1 cellular context compared by ENCODE assay signal in genomic region chr5:10507575-10508024, GRCh38.
TF ChIP-seq lines count a peak whose summit lies in the region.

No MANE protein-coding gene starts in this region.

TF ChIP-seq in K562, 482 proteins besides CTCF, POLR2A, EP300 and RAD21 (continued from another document and continues in another):
- TF ChIP-seq ZNF398 (CRISPR knock-in tag; IDR thresholded peaks at IDR 0.05) = no peak
- no peak; the same call in 1 of the 2 replicates for TF ChIP-seq FOXP1 (CRISPR knock-in tag; IDR thresholded peaks at IDR 0.05)
- TF ChIP-seq, protein P1, sequence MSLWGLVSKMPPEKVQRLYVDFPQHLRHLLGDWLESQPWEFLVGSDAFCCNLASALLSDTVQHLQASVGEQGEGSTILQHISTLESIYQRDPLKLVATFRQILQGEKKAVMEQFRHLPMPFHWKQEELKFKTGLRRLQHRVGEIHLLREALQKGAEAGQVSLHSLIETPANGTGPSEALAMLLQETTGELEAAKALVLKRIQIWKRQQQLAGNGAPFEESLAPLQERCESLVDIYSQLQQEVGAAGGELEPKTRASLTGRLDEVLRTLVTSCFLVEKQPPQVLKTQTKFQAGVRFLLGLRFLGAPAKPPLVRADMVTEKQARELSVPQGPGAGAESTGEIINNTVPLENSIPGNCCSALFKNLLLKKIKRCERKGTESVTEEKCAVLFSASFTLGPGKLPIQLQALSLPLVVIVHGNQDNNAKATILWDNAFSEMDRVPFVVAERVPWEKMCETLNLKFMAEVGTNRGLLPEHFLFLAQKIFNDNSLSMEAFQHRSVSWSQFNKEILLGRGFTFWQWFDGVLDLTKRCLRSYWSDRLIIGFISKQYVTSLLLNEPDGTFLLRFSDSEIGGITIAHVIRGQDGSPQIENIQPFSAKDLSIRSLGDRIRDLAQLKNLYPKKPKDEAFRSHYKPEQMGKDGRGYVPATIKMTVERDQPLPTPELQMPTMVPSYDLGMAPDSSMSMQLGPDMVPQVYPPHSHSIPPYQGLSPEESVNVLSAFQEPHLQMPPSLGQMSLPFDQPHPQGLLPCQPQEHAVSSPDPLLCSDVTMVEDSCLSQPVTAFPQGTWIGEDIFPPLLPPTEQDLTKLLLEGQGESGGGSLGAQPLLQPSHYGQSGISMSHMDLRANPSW (CRISPR knock-in tag; IDR thresholded peaks at IDR 0.05) = no peak
- no peak for TF ChIP-seq ZNF707 (CRISPR knock-in tag; conservative IDR thresholded peaks at IDR 0.05)
- TF ChIP-seq PYGO2 (tag; IDR thresholded peaks at IDR 0.05) = 0 out of 2 replicates have a peak, but pooled peaks have one; percentile 57
- TF ChIP-seq POLR2G (IDR thresholded peaks at IDR 0.05; ENCODE audit: low read depth, low read length) = no peak
- TF ChIP-seq TBP (optimal IDR thresholded peaks at IDR 0.05; ENCODE audit: low read depth, low read length) = no peak
- no peak for TF ChIP-seq PHF20 (IDR thresholded peaks at IDR 0.05; ENCODE audit: partially characterized antibody)
- no peak; a peak in 1 of 4 replicates for TF ChIP-seq ZNF639 (CRISPR knock-in tag; conservative IDR thresholded peaks at IDR 0.05 in 1 of 2, IDR thresholded peaks at IDR 0.05 in 1 of 2)
- TF ChIP-seq ZNF586 (CRISPR knock-in tag; conservative IDR thresholded peaks at IDR 0.05) = no peak
- TF ChIP-seq, protein P2, sequence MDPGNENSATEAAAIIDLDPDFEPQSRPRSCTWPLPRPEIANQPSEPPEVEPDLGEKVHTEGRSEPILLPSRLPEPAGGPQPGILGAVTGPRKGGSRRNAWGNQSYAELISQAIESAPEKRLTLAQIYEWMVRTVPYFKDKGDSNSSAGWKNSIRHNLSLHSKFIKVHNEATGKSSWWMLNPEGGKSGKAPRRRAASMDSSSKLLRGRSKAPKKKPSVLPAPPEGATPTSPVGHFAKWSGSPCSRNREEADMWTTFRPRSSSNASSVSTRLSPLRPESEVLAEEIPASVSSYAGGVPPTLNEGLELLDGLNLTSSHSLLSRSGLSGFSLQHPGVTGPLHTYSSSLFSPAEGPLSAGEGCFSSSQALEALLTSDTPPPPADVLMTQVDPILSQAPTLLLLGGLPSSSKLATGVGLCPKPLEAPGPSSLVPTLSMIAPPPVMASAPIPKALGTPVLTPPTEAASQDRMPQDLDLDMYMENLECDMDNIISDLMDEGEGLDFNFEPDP (CRISPR knock-in tag; IDR thresholded peaks at IDR 0.05) = no peak
- TF ChIP-seq TCF15 (CRISPR knock-in tag; IDR thresholded peaks at IDR 0.05) = no peak
- 0 out of 4 replicates have a peak, but pooled peaks of 1 of the 2 experiments have one; percentile 8 for TF ChIP-seq NRF1 (conservative IDR thresholded peaks at IDR 0.05 in 1 of 2, IDR thresholded peaks at IDR 0.05 in 1 of 2)
- no peak for TF ChIP-seq CBX5 (IDR thresholded peaks at IDR 0.05; ENCODE audit: borderline replicate concordance, low read depth)
- peak; percentile 77 for TF ChIP-seq CCNT2 (IDR thresholded peaks at IDR 0.05; ENCODE audit: borderline replicate concordance, extremely low read depth, insufficient read length, low read depth, low read length)
- TF ChIP-seq FIP1L1 (IDR thresholded peaks at IDR 0.05; ENCODE audit: low read depth, low read length, poor library complexity, severe bottlenecking) = no peak
- peak; percentile 82 for TF ChIP-seq TCF3 (CRISPR knock-in tag; IDR thresholded peaks at IDR 0.05)
- TF ChIP-seq RFX1 (IDR thresholded peaks at IDR 0.05) = no peak
- TF ChIP-seq ZNF57 (CRISPR knock-in tag; IDR thresholded peaks at IDR 0.05) = no peak
- no peak for TF ChIP-seq SETDB1 (IDR thresholded peaks at IDR 0.05; ENCODE audit: low read length)
- TF ChIP-seq MNT (conservative IDR thresholded peaks at IDR 0.05) = peak in 1 of 2 experiments; percentile 60; a peak in 1 of 4 replicates
- no peak for TF ChIP-seq ZNF584 (CRISPR knock-in tag; IDR thresholded peaks at IDR 0.05; ENCODE audit: low read depth)
- TF ChIP-seq TAF1 (IDR thresholded peaks at IDR 0.05; ENCODE audit: control insufficient read depth, extremely low read depth, insufficient read depth, low read length, severe bottlenecking) = no peak
- TF ChIP-seq SRF (CRISPR knock-in tag; IDR thresholded peaks at IDR 0.05) = peak in 1 of 2 experiments; percentile 39; a peak in 1 of 4 replicates
- TF ChIP-seq NFE2L1 (tag; IDR thresholded peaks at IDR 0.05; ENCODE audit: borderline replicate concordance, low read depth) = no peak
- TF ChIP-seq, protein P3, sequence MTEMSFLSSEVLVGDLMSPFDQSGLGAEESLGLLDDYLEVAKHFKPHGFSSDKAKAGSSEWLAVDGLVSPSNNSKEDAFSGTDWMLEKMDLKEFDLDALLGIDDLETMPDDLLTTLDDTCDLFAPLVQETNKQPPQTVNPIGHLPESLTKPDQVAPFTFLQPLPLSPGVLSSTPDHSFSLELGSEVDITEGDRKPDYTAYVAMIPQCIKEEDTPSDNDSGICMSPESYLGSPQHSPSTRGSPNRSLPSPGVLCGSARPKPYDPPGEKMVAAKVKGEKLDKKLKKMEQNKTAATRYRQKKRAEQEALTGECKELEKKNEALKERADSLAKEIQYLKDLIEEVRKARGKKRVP (CRISPR knock-in tag; IDR thresholded peaks at IDR 0.05) = no peak
- no peak for TF ChIP-seq PHF21A (IDR thresholded peaks at IDR 0.05; ENCODE audit: borderline replicate concordance, low read depth)
- peak; percentile 90; the same call in 1 of the 2 replicates for TF ChIP-seq SMARCE1 (IDR thresholded peaks at IDR 0.05)
- TF ChIP-seq, protein P4, sequence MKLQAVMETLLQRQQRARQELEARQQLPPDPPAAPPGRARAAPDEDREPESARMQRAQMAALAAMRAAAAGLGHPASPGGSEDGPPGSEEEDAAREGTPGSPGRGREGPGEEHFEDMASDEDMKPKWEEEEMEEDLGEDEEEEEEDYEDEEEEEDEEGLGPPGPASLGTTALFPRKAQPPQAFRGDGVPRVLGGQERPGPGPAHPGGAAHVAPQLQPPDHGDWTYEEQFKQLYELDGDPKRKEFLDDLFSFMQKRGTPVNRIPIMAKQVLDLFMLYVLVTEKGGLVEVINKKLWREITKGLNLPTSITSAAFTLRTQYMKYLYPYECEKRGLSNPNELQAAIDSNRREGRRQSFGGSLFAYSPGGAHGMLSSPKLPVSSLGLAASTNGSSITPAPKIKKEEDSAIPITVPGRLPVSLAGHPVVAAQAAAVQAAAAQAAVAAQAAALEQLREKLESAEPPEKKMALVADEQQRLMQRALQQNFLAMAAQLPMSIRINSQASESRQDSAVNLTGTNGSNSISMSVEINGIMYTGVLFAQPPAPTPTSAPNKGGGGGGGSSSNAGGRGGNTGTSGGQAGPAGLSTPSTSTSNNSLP (IDR thresholded peaks at IDR 0.05; ENCODE audit: borderline replicate concordance, low read depth, low read length) = peak; percentile 99
- peak; percentile 70 for TF ChIP-seq BCOR (IDR thresholded peaks at IDR 0.05)
- no peak for TF ChIP-seq ZNF133 (CRISPR knock-in tag; IDR thresholded peaks at IDR 0.05)
- no peak for TF ChIP-seq EP400 (IDR thresholded peaks at IDR 0.05)
- peak; percentile 68; the same call in 1 of the 2 replicates for TF ChIP-seq ZNF175 (CRISPR knock-in tag; IDR thresholded peaks at IDR 0.05; ENCODE audit: low read depth)
- TF ChIP-seq HNRNPK (IDR thresholded peaks at IDR 0.05; ENCODE audit: low read depth, low read length, poor library complexity, severe bottlenecking) = no peak
- no peak for TF ChIP-seq NELFE (IDR thresholded peaks at IDR 0.05; ENCODE audit: insufficient read depth, insufficient read length)
- TF ChIP-seq SMARCC2 (IDR thresholded peaks at IDR 0.05; ENCODE audit: low read depth) = peak; percentile 41; the same call in 1 of the 2 replicates
- no peak for TF ChIP-seq PRMT5 (CRISPR knock-in tag; IDR thresholded peaks at IDR 0.05)
- peak; percentile 55; the same call in 1 of the 2 replicates for TF ChIP-seq MTA1 (IDR thresholded peaks at IDR 0.05; ENCODE audit: borderline replicate concordance)
- TF ChIP-seq TAF15 (IDR thresholded peaks at IDR 0.05; ENCODE audit: low read depth, low read length) = no peak
- TF ChIP-seq HMG20B (CRISPR knock-in tag; IDR thresholded peaks at IDR 0.05) = no peak
- TF ChIP-seq KDM5B (IDR thresholded peaks at IDR 0.05; ENCODE audit: insufficient replicate concordance, low read depth, low read length) = no peak
- peak; percentile 88 for TF ChIP-seq ZEB2 (IDR thresholded peaks at IDR 0.05)
- peak; percentile 99 for TF ChIP-seq KDM1A (IDR thresholded peaks at IDR 0.05)
- TF ChIP-seq MYNN (IDR thresholded peaks at IDR 0.05) = no peak
- no peak for TF ChIP-seq MYNN (CRISPR knock-in tag; IDR thresholded peaks at IDR 0.05)
- TF ChIP-seq ELF2 (CRISPR knock-in tag; IDR thresholded peaks at IDR 0.05) = no peak
- no peak for TF ChIP-seq CBX3 (IDR thresholded peaks at IDR 0.05; ENCODE audit: borderline replicate concordance in 1 of 2, low read length in 2 of 2)
- no peak for TF ChIP-seq WHSC1 (IDR thresholded peaks at IDR 0.05; ENCODE audit: low read length)
- no peak for TF ChIP-seq ESRRB (CRISPR knock-in tag; IDR thresholded peaks at IDR 0.05; ENCODE audit: borderline replicate concordance)
- no peak for TF ChIP-seq CBX1 (IDR thresholded peaks at IDR 0.05; ENCODE audit: low read depth)
- TF ChIP-seq HIVEP1 (CRISPR knock-in tag; IDR thresholded peaks at IDR 0.05) = no peak
